10 cellular contexts compared by ENCODE assay signal in the genomic region with DNA sequence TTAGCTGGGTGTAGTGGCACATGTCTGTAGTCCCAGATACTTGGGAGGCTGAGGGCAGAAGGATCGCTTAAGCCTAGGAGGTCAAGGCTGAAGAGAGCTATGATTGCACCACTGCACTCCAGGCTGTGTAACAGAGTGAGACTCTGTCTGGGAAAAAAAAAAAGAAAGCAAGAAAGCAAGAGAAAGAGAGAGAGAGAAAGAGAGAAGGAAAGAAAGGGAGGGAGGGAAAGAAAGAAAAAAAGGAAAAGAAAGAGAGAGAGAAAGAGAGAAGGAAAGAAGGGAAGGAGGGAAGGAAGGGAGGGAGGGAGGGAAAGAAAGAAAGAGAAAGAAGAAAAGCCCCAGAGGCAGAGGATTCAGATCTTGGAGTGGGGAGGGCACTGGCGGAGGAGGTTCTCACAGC. TPM values are rescaled to one million over a fixed set of nuclear protein-coding genes. Genes with fewer than 3 reads are reported as not detected.
DNase-seq lines count a peak whose midpoint lies in the region; ATAC-seq and TF ChIP-seq lines count a peak whose summit lies in the region.
"Had no signal": no experiment of that assay in that cellular context is flagged by ENCODE, and none has a peak within 500 bp of the region (broad histone marks: within the 10 kb centered on the region; RNA-seq: fewer than 3 reads in every experiment).

No MANE protein-coding gene starts in this region.

- no peak for DNase-seq in natural killer cell treated with Interleukin-12 subunit alpha and Interleukin-12 subunit beta and Interleukin-15 and Interleukin-18, amount 100 ng/mL, for 72 hours (ENCODE audit: low spot score)
- DNase-seq in natural killer cell (no peak), nephron progenitor cell (no peak), DMS53 treated with DMSO at 0.1 percent for 48 hours (lab: John Stamatoyannopoulos, UW; ENCODE audit: unreplicated experiment) (no peak), mesothelial cell of epicardium (ENCODE audit: low spot score in 2 of 2, unreplicated experiment in 2 of 2) (no peak)
- no peak for DNase-seq in central memory CD8-positive, alpha-beta T cell (ENCODE audit: low spot score in 2 of 2)
- DNase-seq: DMS53, HCEC 1CT had no signal

- no peaks in the 10 kb centered on the region for H3K27me3 Mint-ChIP-seq in natural killer cell treated with Interleukin-12 subunit alpha and Interleukin-12 subunit beta and Interleukin-15 and Interleukin-18, amount 100 ng/mL, for 72 hours
- no peaks in the 10 kb centered on the region for H3K27me3 Mint-ChIP-seq in natural killer cell (ENCODE audit: low read depth in 2 of 2)
- H3K27me3 Mint-ChIP-seq in central memory CD8-positive, alpha-beta T cell: no peaks in the 10 kb centered on the region
- H3K27me3 Mint-ChIP-seq in nephron progenitor cell (ENCODE audit: low read depth, poor library complexity): peaks cover 51% of the 10 kb centered on the region
- peaks cover 38% of the 10 kb centered on the region for H3K27me3 Mint-ChIP-seq in mesothelial cell of epicardium (ENCODE audit: low read depth)

- H3K27ac Mint-ChIP-seq in natural killer cell treated with Interleukin-12 subunit alpha and Interleukin-12 subunit beta and Interleukin-15 and Interleukin-18, amount 100 ng/mL, for 72 hours: no peak overlapping the region
- no peak overlapping the region for H3K27ac Mint-ChIP-seq in natural killer cell
- peak overlapping the region; percentile 18 for H3K27ac Mint-ChIP-seq in central memory CD8-positive, alpha-beta T cell (ENCODE audit: low read depth)
- peak overlapping the region; percentile 44 for H3K27ac Mint-ChIP-seq in nephron progenitor cell
- H3K27ac Mint-ChIP-seq in mesothelial cell of epicardium: no peak overlapping the region

- no peak for TF ChIP-seq CTCF in natural killer cell (IDR thresholded peaks at IDR 0.05)
- no peak for TF ChIP-seq CTCF in nephron progenitor cell (IDR thresholded peaks at IDR 0.05)
- no peak for TF ChIP-seq CTCF in mesothelial cell of epicardium (IDR thresholded peaks at IDR 0.05; ENCODE audit: unreplicated experiment)

- peak overlapping the region; percentile 2 for H3K4me3 Mint-ChIP-seq in natural killer cell treated with Interleukin-12 subunit alpha and Interleukin-12 subunit beta and Interleukin-15 and Interleukin-18, amount 100 ng/mL, for 72 hours
- no peak overlapping the region for H3K4me3 Mint-ChIP-seq in natural killer cell
- no peak overlapping the region for H3K4me3 Mint-ChIP-seq in central memory CD8-positive, alpha-beta T cell
- H3K4me3 Mint-ChIP-seq in nephron progenitor cell: peak overlapping the region; percentile 44
- H3K4me3 Mint-ChIP-seq in mesothelial cell of epicardium: no peak overlapping the region

- H3K9me3 Mint-ChIP-seq in natural killer cell treated with Interleukin-12 subunit alpha and Interleukin-12 subunit beta and Interleukin-15 and Interleukin-18, amount 100 ng/mL, for 72 hours: no peaks in the 10 kb centered on the region
- H3K9me3 Mint-ChIP-seq in natural killer cell (no peaks in the 10 kb centered on the region), nephron progenitor cell (no peaks in the 10 kb centered on the region), mesothelial cell of epicardium (no peaks in the 10 kb centered on the region)
- H3K9me3 Mint-ChIP-seq in central memory CD8-positive, alpha-beta T cell: no peaks in the 10 kb centered on the region

- no peaks in the 10 kb centered on the region for H3K36me3 Mint-ChIP-seq in natural killer cell treated with Interleukin-12 subunit alpha and Interleukin-12 subunit beta and Interleukin-15 and Interleukin-18, amount 100 ng/mL, for 72 hours
- H3K36me3 Mint-ChIP-seq in natural killer cell: no peaks in the 10 kb centered on the region
- H3K36me3 Mint-ChIP-seq in central memory CD8-positive, alpha-beta T cell (ENCODE audit: insufficient read depth): peaks cover 17% of the 10 kb centered on the region
- H3K36me3 Mint-ChIP-seq in nephron progenitor cell (ENCODE audit: low read depth): no peaks in the 10 kb centered on the region
- H3K36me3 Mint-ChIP-seq in mesothelial cell of epicardium: no peaks in the 10 kb centered on the region

- peaks cover 5 to 19% of the 10 kb centered on the region in 2 donors for H3K4me1 Mint-ChIP-seq in natural killer cell treated with Interleukin-12 subunit alpha and Interleukin-12 subunit beta and Interleukin-15 and Interleukin-18, amount 100 ng/mL, for 72 hours (ENCODE audit: low read depth in 2 of 2)
- peaks cover 4 to 22% of the 10 kb centered on the region in 2 donors for H3K4me1 Mint-ChIP-seq in natural killer cell
- H3K4me1 Mint-ChIP-seq in central memory CD8-positive, alpha-beta T cell: peaks cover 25% of the 10 kb centered on the region
- H3K4me1 Mint-ChIP-seq in nephron progenitor cell: peaks cover 28% of the 10 kb centered on the region
- peaks cover 2% of the 10 kb centered on the region for H3K4me1 Mint-ChIP-seq in mesothelial cell of epicardium

- intact Hi-C loops in natural killer cell (cut with micrococcal nuclease): no loop called here

- ATAC-seq in natural killer cell treated with Interleukin-12 subunit alpha and Interleukin-12 subunit beta and Interleukin-15 and Interleukin-18, amount 100 ng/mL, for 72 hours: no peak
- no peak for ATAC-seq in natural killer cell
- ATAC-seq in central memory CD8-positive, alpha-beta T cell (replicated peaks; ENCODE audit: extremely low read depth, poor library complexity, severe bottlenecking): no peak
- ATAC-seq in HG02870 (IDR thresholded peaks at IDR 0.05; ENCODE audit: unreplicated experiment): no peak

RNA-seq across cellular contexts. Expression of gene DHX58, which starts 6.5 kb away (rescaled TPM):
- 1 to 10 TPM; 7.0 to 7.6 TPM for total RNA-seq in natural killer cell treated with Interleukin-12 subunit alpha and Interleukin-12 subunit beta and Interleukin-15 and Interleukin-18, amount 100 ng/mL, for 72 hours
- 10 to 100 TPM; 22.0 to 29.0 (median 24.5) TPM for total RNA-seq in natural killer cell
- 10.5 to 11.6 TPM (median 11.3 TPM) in 3 replicates for total RNA-seq in mesothelial cell of epicardium

RNA-seq across cellular contexts. Expression of gene ZNF385C, which starts 7.7 kb away (rescaled TPM):
- not detected for total RNA-seq in natural killer cell treated with Interleukin-12 subunit alpha and Interleukin-12 subunit beta and Interleukin-15 and Interleukin-18, amount 100 ng/mL, for 72 hours
- total RNA-seq in natural killer cell (under 1 TPM in 1 of 3 donors, not detected in 2; 0.28 TPM), mesothelial cell of epicardium (2.2 to 2.9 TPM (median 2.5 TPM) in 3 replicates)

RNA-seq across cellular contexts. Expression of gene KAT2A, which starts 15.2 kb away (rescaled TPM):
- total RNA-seq in natural killer cell treated with Interleukin-12 subunit alpha and Interleukin-12 subunit beta and Interleukin-15 and Interleukin-18, amount 100 ng/mL, for 72 hours: 10 to 100 TPM; 16.5 to 56.5 TPM
- total RNA-seq in natural killer cell (10 to 100 TPM; 29.6 to 32.8 (median 29.9) TPM), mesothelial cell of epicardium (86.2 to 87.5 TPM (median 86.4 TPM) in 3 replicates)

RNA-seq across cellular contexts. Expression of gene HSPB9, which starts 16.6 kb away (rescaled TPM):
- total RNA-seq in natural killer cell treated with Interleukin-12 subunit alpha and Interleukin-12 subunit beta and Interleukin-15 and Interleukin-18, amount 100 ng/mL, for 72 hours: not detected
- total RNA-seq in natural killer cell: not detected
- 0.18 TPM in 1 of 3 replicates, not detected in the others for total RNA-seq in mesothelial cell of epicardium
- total RNA-seq: H4 had no signal

RNA-seq across cellular contexts. Expression of gene RAB5C, which starts 48.8 kb away (rescaled TPM):
- 10 to 100 TPM; 67.4 to 73.7 TPM for total RNA-seq in natural killer cell treated with Interleukin-12 subunit alpha and Interleukin-12 subunit beta and Interleukin-15 and Interleukin-18, amount 100 ng/mL, for 72 hours
- total RNA-seq in natural killer cell: 100 to 1,000 TPM; 137 to 151 (median 148) TPM
- total RNA-seq in mesothelial cell of epicardium: 71.2 to 78.2 TPM (median 73.2 TPM) in 3 replicates

Comparison
In these comparisons a context has a peak if more than half of its experiments do, and no peak if none do; other contexts are left out.
1. H3K4me3 Mint-ChIP-seq: peak in natural killer cell treated with Interleukin-12 subunit alpha and Interleukin-12 subunit beta and Interleukin-15 and Interleukin-18, amount 100 ng/mL, for 72 hours (single experiment) and nephron progenitor cell (single experiment); none in natural killer cell (single experiment), central memory CD8-positive, alpha-beta T cell (single experiment) and mesothelial cell of epicardium (single experiment).
2. H3K27ac Mint-ChIP-seq: peak in central memory CD8-positive, alpha-beta T cell (single experiment) and nephron progenitor cell (single experiment); none in natural killer cell treated with Interleukin-12 subunit alpha and Interleukin-12 subunit beta and Interleukin-15 and Interleukin-18, amount 100 ng/mL, for 72 hours (0 of 2), natural killer cell (0 of 2) and mesothelial cell of epicardium (single experiment).